In genomic region chr11:79229047-79229446, GRCh38 we compare ENCODE assay signal across 22 cellular contexts.
"Had no signal": no experiment of that assay in that cellular context is flagged by ENCODE, and none has a peak within 500 bp of the region (broad histone marks: within the 10 kb centered on the region; RNA-seq: fewer than 3 reads in every experiment).

No MANE protein-coding gene starts in this region.

- DNase-seq: MG63; NCI-H1092; NCI-H1105 treated with DMSO at 0.1 percent for 48 hours; NCI-H1417 treated with DMSO at 0.1 percent for 48 hours; NCI-H146; NCI-H1694 treated with DMSO at 0.1 percent for 48 hours; NCI-H1930; NCI-H2081; NCI-H2107; NCI-H2227 treated with DMSO at 0.1 percent for 48 hours; NCI-H524; NCI-H526 treated with DMSO at 0.1 percent for 48 hours; NCI-H748 treated with DMSO at 0.1 percent for 48 hours; NK-92 treated with Interleukin-12 subunit alpha and Interleukin-12 subunit beta, amount 100 ng/mL, for 24 hours; PC-9; Peyer's patch; SIG-M5 had no signal

- H3K36me3 ChIP-seq: MG63, Peyer's patch, SJSA1 had no signal

- ATAC-seq: K562, Right ventricle myocardium inferior had no signal

- H3K27me3 ChIP-seq: MG63, Peyer's patch, SJSA1 had no signal

- H3K27ac ChIP-seq: HL-60, PC-9, Peyer's patch, SJSA1, SK-N-MC had no signal

- H3K4me3 ChIP-seq: K562, MG63, PC-9, Peyer's patch, SJSA1, SK-N-MC had no signal

- H3K9me3 ChIP-seq: MG63, Peyer's patch, SJSA1 had no signal

- H2AFZ ChIP-seq: PC-9 had no signal

- H3K4me1 ChIP-seq: Peyer's patch, SJSA1 had no signal

- H3K4me2 ChIP-seq: PC-9 had no signal
